In genomic region chr11:57529012-57529411, GRCh38 we compare ENCODE assay signal across 18 cellular contexts. TPM values are rescaled to one million over a fixed set of nuclear protein-coding genes. Genes with fewer than 3 reads are reported as not detected.
DNase-seq lines count a peak whose midpoint lies in the region; ATAC-seq and TF ChIP-seq lines count a peak whose summit lies in the region.
"Had no signal": no experiment of that assay in that cellular context is flagged by ENCODE, and none has a peak within 500 bp of the region (broad histone marks: within the 10 kb centered on the region; RNA-seq: fewer than 3 reads in every experiment).

No MANE protein-coding gene starts in this region.

- peaks cover 23% of the 10 kb centered on the region for H3K36me3 Mint-ChIP-seq in activated CD4-positive, alpha-beta T cell treated with anti-CD3 and anti-CD28 coated beads, Interleukin-2, amount 10 ng/mL, durations not matched to agents 7 days and 5 days (ENCODE audit: low read depth)
- H3K36me3 Mint-ChIP-seq in H9 (ENCODE audit: insufficient read depth in 1 of 3, low read depth in 3 of 3) = peaks cover 8 to 16% (median 16%) of the 10 kb centered on the region in 3 experiments
- H3K36me3 Mint-ChIP-seq in activated T-helper 1 cell treated with anti-CD3 and anti-CD28 coated beads, Interleukin-12 subunit alpha, Interleukin-12 subunit beta, Interleukin-2, Interleukin-4 antibody, amounts not matched to agents 30 ng/mL and 10 ng/mL and 1 ng/mL, durations not matched to agents 14 hours and 24 hours and 36 hours (ENCODE audit: low read depth) = peaks cover 21% of the 10 kb centered on the region
- H3K36me3 Mint-ChIP-seq in natural killer cell treated with Interleukin-12 subunit alpha and Interleukin-12 subunit beta and Interleukin-15 and Interleukin-18, amount 100 ng/mL, for 72 hours = peaks cover 12% of the 10 kb centered on the region

- no peak overlapping the region for H3K14ac ChIP-seq in H9 (ENCODE audit: insufficient read depth, low read length)

- H2BK120ac ChIP-seq in H9 (ENCODE audit: low read depth, low read length, poor library complexity, severe bottlenecking) = no peak overlapping the region

- no peak overlapping the region for H2AK5ac ChIP-seq in H9 (ENCODE audit: insufficient read length, low read length)

- POLR2A ChIA-PET in activated CD4-positive, alpha-beta T cell treated with anti-CD3 and anti-CD28 coated beads, Interleukin-2, amount 10 ng/mL, durations not matched to agents 7 days and 5 days (lab: Charles Lee) = no interaction called here

- H3K4me1 Mint-ChIP-seq in activated CD4-positive, alpha-beta T cell treated with anti-CD3 and anti-CD28 coated beads, Interleukin-2, amount 10 ng/mL, durations not matched to agents 7 days and 5 days = peaks cover 47% of the 10 kb centered on the region
- peaks cover 16 to 19% of the 10 kb centered on the region in 2 experiments for H3K4me1 Mint-ChIP-seq in H9
- peaks cover 32% of the 10 kb centered on the region for H3K4me1 Mint-ChIP-seq in activated T-helper 1 cell treated with anti-CD3 and anti-CD28 coated beads, Interleukin-12 subunit alpha, Interleukin-12 subunit beta, Interleukin-2, Interleukin-4 antibody, amounts not matched to agents 30 ng/mL and 10 ng/mL and 1 ng/mL, durations not matched to agents 14 hours and 24 hours and 36 hours (ENCODE audit: low read depth)
- peaks cover 22 to 29% of the 10 kb centered on the region in 2 donors for H3K4me1 Mint-ChIP-seq in natural killer cell treated with Interleukin-12 subunit alpha and Interleukin-12 subunit beta and Interleukin-15 and Interleukin-18, amount 100 ng/mL, for 72 hours (ENCODE audit: low read depth in 2 of 2)

- TF ChIP-seq CTCF in H9 (conservative IDR thresholded peaks at IDR 0.05) = no peak

- H3K18ac ChIP-seq in H9 (ENCODE audit: insufficient read length, low read depth, low read length) = no peak overlapping the region

- H3K23ac ChIP-seq in H9 (ENCODE audit: insufficient read length, low read depth, low read length) = no peak overlapping the region

- no peaks in the 10 kb centered on the region for H3K27me3 Mint-ChIP-seq in activated CD4-positive, alpha-beta T cell treated with anti-CD3 and anti-CD28 coated beads, Interleukin-2, amount 10 ng/mL, durations not matched to agents 7 days and 5 days
- peaks cover 5% of the 10 kb centered on the region for H3K27me3 Mint-ChIP-seq in H9 (ENCODE audit: low read depth)
- no peaks in the 10 kb centered on the region for H3K27me3 Mint-ChIP-seq in activated T-helper 1 cell treated with anti-CD3 and anti-CD28 coated beads, Interleukin-12 subunit alpha, Interleukin-12 subunit beta, Interleukin-2, Interleukin-4 antibody, amounts not matched to agents 30 ng/mL and 10 ng/mL and 1 ng/mL, durations not matched to agents 14 hours and 24 hours and 36 hours (ENCODE audit: insufficient read depth)
- H3K27me3 Mint-ChIP-seq in natural killer cell treated with Interleukin-12 subunit alpha and Interleukin-12 subunit beta and Interleukin-15 and Interleukin-18, amount 100 ng/mL, for 72 hours = no peaks in the 10 kb centered on the region
- H3K27me3 Mint-ChIP-seq: effector memory CD8-positive, alpha-beta T cell; IgD-negative memory B cell; stimulated activated memory B cell treated with anti-CD40 and anti-IgM and Interleukin-4, amounts not matched to agents 10 μg/mL and 1 μg/mL and 100 μg/mL, for 72 hours had no signal

- H3K23me2 ChIP-seq in H9 (ENCODE audit: insufficient read length, low read depth, low read length, poor library complexity, severe bottlenecking) = peaks cover 10% of the 10 kb centered on the region

- no peak overlapping the region for H2BK20ac ChIP-seq in H9 (ENCODE audit: low read depth, low read length, poor library complexity, severe bottlenecking)

- CTCF ChIA-PET in activated CD4-positive, alpha-beta T cell treated with anti-CD3 and anti-CD28 coated beads, Interleukin-2, amount 10 ng/mL, durations not matched to agents 7 days and 5 days (lab: Charles Lee) = interaction anchor here (1.0 to 6.2 kb wide), 4 partner anchors 35 to 210 kb away, joined by 3 to 50 read pairs (median 19); partner anchors contain the start of gene RTN4RL2

- no peak overlapping the region for H2BK15ac ChIP-seq in H9 (ENCODE audit: low read depth, low read length)

- ATAC-seq in natural killer cell treated with Interleukin-12 subunit alpha and Interleukin-12 subunit beta and Interleukin-15 and Interleukin-18, amount 100 ng/mL, for 72 hours = no peak
- ATAC-seq in HG02678 (IDR thresholded peaks at IDR 0.05; ENCODE audit: unreplicated experiment) = no peak
- ATAC-seq: effector memory CD8-positive, alpha-beta T cell; pancreas; stimulated activated memory B cell treated with anti-CD40 and anti-IgM and Interleukin-4, amounts not matched to agents 10 μg/mL and 1 μg/mL and 100 μg/mL, for 72 hours had no signal

- H3K27ac Mint-ChIP-seq in activated CD4-positive, alpha-beta T cell treated with anti-CD3 and anti-CD28 coated beads, Interleukin-2, amount 10 ng/mL, durations not matched to agents 7 days and 5 days = no peak overlapping the region
- H3K27ac Mint-ChIP-seq in H9 = no peak overlapping the region
- no peak overlapping the region for H3K27ac Mint-ChIP-seq in activated T-helper 1 cell treated with anti-CD3 and anti-CD28 coated beads, Interleukin-12 subunit alpha, Interleukin-12 subunit beta, Interleukin-2, Interleukin-4 antibody, amounts not matched to agents 30 ng/mL and 10 ng/mL and 1 ng/mL, durations not matched to agents 14 hours and 24 hours and 36 hours
- peak overlapping the region in 1 of 2 donors; percentile 88 for H3K27ac Mint-ChIP-seq in natural killer cell treated with Interleukin-12 subunit alpha and Interleukin-12 subunit beta and Interleukin-15 and Interleukin-18, amount 100 ng/mL, for 72 hours

- H3K79me1 ChIP-seq in H9 (ENCODE audit: insufficient read depth, low read depth, low read length, poor library complexity, severe bottlenecking) = no peaks in the 10 kb centered on the region

- H2BK12ac ChIP-seq in H9 (ENCODE audit: insufficient read length, low read depth, low read length) = no peak overlapping the region

- no peak overlapping the region for H3K56ac ChIP-seq in H9 (ENCODE audit: insufficient read length, low read depth, low read length)

- no peak overlapping the region for H3T11ph ChIP-seq in H9 (ENCODE audit: low read length)

- H3K9ac ChIP-seq in H9 (ENCODE audit: extremely low read depth, insufficient read length, low read length) = no peak overlapping the region

- no peak overlapping the region for H4K8ac ChIP-seq in H9 (replicated peaks; ENCODE audit: insufficient read length, low read depth, low read length)

- H4K5ac ChIP-seq in H9 (ENCODE audit: insufficient read length, low read depth, low read length) = no peak overlapping the region

- no peaks in the 10 kb centered on the region for H3K27me3 ChIP-seq in H9 (ENCODE audit: insufficient read depth, low read length)
- H3K27me3 ChIP-seq: pancreas had no signal

- no peaks in the 10 kb centered on the region for H3K9me3 Mint-ChIP-seq in activated CD4-positive, alpha-beta T cell treated with anti-CD3 and anti-CD28 coated beads, Interleukin-2, amount 10 ng/mL, durations not matched to agents 7 days and 5 days
- H3K9me3 Mint-ChIP-seq in H9 = no peaks in the 10 kb centered on the region; a peak in 1 of 5 replicates
- H3K9me3 Mint-ChIP-seq in activated T-helper 1 cell treated with anti-CD3 and anti-CD28 coated beads, Interleukin-12 subunit alpha, Interleukin-12 subunit beta, Interleukin-2, Interleukin-4 antibody, amounts not matched to agents 30 ng/mL and 10 ng/mL and 1 ng/mL, durations not matched to agents 14 hours and 24 hours and 36 hours = no peaks in the 10 kb centered on the region
- H3K9me3 Mint-ChIP-seq in natural killer cell treated with Interleukin-12 subunit alpha and Interleukin-12 subunit beta and Interleukin-15 and Interleukin-18, amount 100 ng/mL, for 72 hours = no peaks in the 10 kb centered on the region
- H3K9me3 Mint-ChIP-seq: effector memory CD8-positive, alpha-beta T cell; IgD-negative memory B cell; stimulated activated memory B cell treated with anti-CD40 and anti-IgM and Interleukin-4, amounts not matched to agents 10 μg/mL and 1 μg/mL and 100 μg/mL, for 72 hours had no signal

- H3K4me2 ChIP-seq in H9 (ENCODE audit: insufficient read depth, insufficient read length, low read length) = no peak overlapping the region

- H2AFZ ChIP-seq in H9 (ENCODE audit: low read length) = no peak overlapping the region

- no peak overlapping the region for H4K91ac ChIP-seq in H9 (ENCODE audit: insufficient read length, low read depth, low read length)

- no peak overlapping the region for H2BK5ac ChIP-seq in H9 (ENCODE audit: insufficient read length, low read length)

- H3K9me3 ChIP-seq in H9 (ENCODE audit: control insufficient read depth, low read depth, low read length) = no peaks in the 10 kb centered on the region
- H3K9me3 ChIP-seq: Caco-2, pancreas had no signal

- H3K79me2 ChIP-seq in H9 (ENCODE audit: insufficient read depth, low read length) = peaks cover 5% of the 10 kb centered on the region; the same call in 1 of the 2 replicates

- no peak for DNase-seq in activated CD4-positive, alpha-beta T cell treated with anti-CD3 and anti-CD28 coated beads, Interleukin-2, amount 10 ng/mL, durations not matched to agents 7 days and 5 days
- no peak for DNase-seq in activated CD4-positive, alpha-beta T cell treated with anti-CD3 and anti-CD28 coated beads, Interleukin-2, amount 50 U/mL, for 1 hour
- DNase-seq in H9 (no peak), superior temporal gyrus (ENCODE audit: extremely low spot score) (no peak), NCI-H345 treated with DMSO at 0.1 percent for 48 hours (lab: John Stamatoyannopoulos, UW; ENCODE audit: unreplicated experiment) (no peak)
- DNase-seq in activated T-helper 1 cell treated with anti-CD3 and anti-CD28 coated beads, Interleukin-12 subunit alpha, Interleukin-12 subunit beta, Interleukin-2, Interleukin-4 antibody, amounts not matched to agents 30 ng/mL and 10 ng/mL and 1 ng/mL, durations not matched to agents 14 hours and 24 hours and 36 hours (ENCODE audit: low spot score) = no peak
- DNase-seq in natural killer cell treated with Interleukin-12 subunit alpha and Interleukin-12 subunit beta and Interleukin-15 and Interleukin-18, amount 100 ng/mL, for 72 hours (ENCODE audit: low spot score) = no peak
- DNase-seq: ACHN; activated CD8-positive, alpha-beta memory T cell treated with anti-CD3 and anti-CD28 coated beads for 24 hours; Caco-2; central memory CD4-positive, alpha-beta T cell; effector memory CD8-positive, alpha-beta T cell; hypothalamus; NCI-H1417; pancreas had no signal

- H3K4ac ChIP-seq in H9 (ENCODE audit: low read depth, low read length) = no peak overlapping the region

- intact Hi-C loops in activated T-helper 1 cell treated with anti-CD3 and anti-CD28 coated beads, Interleukin-12 subunit alpha, Interleukin-12 subunit beta, Interleukin-2, Interleukin-4 antibody, amounts not matched to agents 30 ng/mL and 10 ng/mL and 1 ng/mL, durations not matched to agents 14 hours and 24 hours and 36 hours (cut with micrococcal nuclease) = no loop called here

- H3K27ac ChIP-seq in H9 (ENCODE audit: insufficient read length, low read depth, low read length) = no peak overlapping the region
- H3K27ac ChIP-seq: pancreas had no signal

- no peaks in the 10 kb centered on the region for H4K20me1 ChIP-seq in H9 (ENCODE audit: control insufficient read depth, insufficient read depth, insufficient read length)

- no peaks in the 10 kb centered on the region for H3K4me1 ChIP-seq in H9 (ENCODE audit: insufficient read depth, low read length)

- H3K4me3 Mint-ChIP-seq in activated CD4-positive, alpha-beta T cell treated with anti-CD3 and anti-CD28 coated beads, Interleukin-2, amount 10 ng/mL, durations not matched to agents 7 days and 5 days = peak overlapping the region; percentile 33
- peak overlapping the region; percentile 35 to 47; a peak in 4 of 5 replicates for H3K4me3 Mint-ChIP-seq in H9
- H3K4me3 Mint-ChIP-seq in activated T-helper 1 cell treated with anti-CD3 and anti-CD28 coated beads, Interleukin-12 subunit alpha, Interleukin-12 subunit beta, Interleukin-2, Interleukin-4 antibody, amounts not matched to agents 30 ng/mL and 10 ng/mL and 1 ng/mL, durations not matched to agents 14 hours and 24 hours and 36 hours = peak overlapping the region; percentile 48
- H3K4me3 Mint-ChIP-seq in natural killer cell treated with Interleukin-12 subunit alpha and Interleukin-12 subunit beta and Interleukin-15 and Interleukin-18, amount 100 ng/mL, for 72 hours = peak overlapping the region; percentile 98

RNA-seq across cellular contexts. Expression of gene TIMM10, which starts 1.5 kb away (rescaled TPM):
- total RNA-seq in activated CD4-positive, alpha-beta T cell treated with anti-CD3 and anti-CD28 coated beads, Interleukin-2, amount 10 ng/mL, durations not matched to agents 7 days and 5 days = 10 to 100 TPM; 87.3 to 97.7 TPM
- 126 and 130 TPM in 2 replicates for total RNA-seq in H9 (2021)
- 98.2 and 99.6 TPM in 2 replicates for total RNA-seq in activated T-helper 1 cell treated with anti-CD3 and anti-CD28 coated beads, Interleukin-12 subunit alpha, Interleukin-12 subunit beta, Interleukin-2, Interleukin-4 antibody, amounts not matched to agents 30 ng/mL and 10 ng/mL and 1 ng/mL, durations not matched to agents 14 hours and 24 hours and 36 hours
- total RNA-seq in natural killer cell treated with Interleukin-12 subunit alpha and Interleukin-12 subunit beta and Interleukin-15 and Interleukin-18, amount 100 ng/mL, for 72 hours = 100 to 1,000 TPM in 1 of 2 donors, 10 to 100 TPM in 1; 77.6 to 131 TPM

RNA-seq across cellular contexts. Expression of gene SMTNL1, which starts 8.4 kb away (rescaled TPM):
- not detected for total RNA-seq in activated CD4-positive, alpha-beta T cell treated with anti-CD3 and anti-CD28 coated beads, Interleukin-2, amount 10 ng/mL, durations not matched to agents 7 days and 5 days
- 0.18 TPM in 1 of 2 replicates, not detected in the other for total RNA-seq in H9 (2021)
- total RNA-seq in activated T-helper 1 cell treated with anti-CD3 and anti-CD28 coated beads, Interleukin-12 subunit alpha, Interleukin-12 subunit beta, Interleukin-2, Interleukin-4 antibody, amounts not matched to agents 30 ng/mL and 10 ng/mL and 1 ng/mL, durations not matched to agents 14 hours and 24 hours and 36 hours = not detected in 2 replicates
- total RNA-seq in natural killer cell treated with Interleukin-12 subunit alpha and Interleukin-12 subunit beta and Interleukin-15 and Interleukin-18, amount 100 ng/mL, for 72 hours = not detected
- total RNA-seq: pancreas had no signal

RNA-seq across cellular contexts. Expression of gene SLC43A1, which starts 13.5 kb away (rescaled TPM):
- total RNA-seq in activated CD4-positive, alpha-beta T cell treated with anti-CD3 and anti-CD28 coated beads, Interleukin-2, amount 10 ng/mL, durations not matched to agents 7 days and 5 days = 10 to 100 TPM; 22.9 to 23.4 TPM
- 16.3 and 17.0 TPM in 2 replicates for total RNA-seq in H9 (2021)
- total RNA-seq in activated T-helper 1 cell treated with anti-CD3 and anti-CD28 coated beads, Interleukin-12 subunit alpha, Interleukin-12 subunit beta, Interleukin-2, Interleukin-4 antibody, amounts not matched to agents 30 ng/mL and 10 ng/mL and 1 ng/mL, durations not matched to agents 14 hours and 24 hours and 36 hours = 29.1 and 30.3 TPM in 2 replicates
- 10 to 100 TPM in 1 of 2 donors, 1 to 10 TPM in 1; 4.2 to 16.5 TPM for total RNA-seq in natural killer cell treated with Interleukin-12 subunit alpha and Interleukin-12 subunit beta and Interleukin-15 and Interleukin-18, amount 100 ng/mL, for 72 hours

RNA-seq across cellular contexts. Expression of gene UBE2L6, which starts 38.5 kb away (rescaled TPM):
- 100 to 1,000 TPM; 303 to 350 TPM for total RNA-seq in activated CD4-positive, alpha-beta T cell treated with anti-CD3 and anti-CD28 coated beads, Interleukin-2, amount 10 ng/mL, durations not matched to agents 7 days and 5 days
- total RNA-seq in H9 (2021) = 38.2 and 38.9 TPM in 2 replicates
- total RNA-seq in activated T-helper 1 cell treated with anti-CD3 and anti-CD28 coated beads, Interleukin-12 subunit alpha, Interleukin-12 subunit beta, Interleukin-2, Interleukin-4 antibody, amounts not matched to agents 30 ng/mL and 10 ng/mL and 1 ng/mL, durations not matched to agents 14 hours and 24 hours and 36 hours = 155 and 163 TPM in 2 replicates
- 100 to 1,000 TPM in 1 of 2 donors, 10 to 100 TPM in 1; 87.8 to 101 TPM for total RNA-seq in natural killer cell treated with Interleukin-12 subunit alpha and Interleukin-12 subunit beta and Interleukin-15 and Interleukin-18, amount 100 ng/mL, for 72 hours

Comparison
In these comparisons a context has a peak if more than half of its experiments do, and no peak if none do; other contexts are left out.
1. H3K4me3 Mint-ChIP-seq: peak in every context shown above with its lines; median percentile 98 in natural killer cell treated with Interleukin-12 subunit alpha and Interleukin-12 subunit beta and Interleukin-15 and Interleukin-18, amount 100 ng/mL, for 72 hours; 48 in activated T-helper 1 cell treated with anti-CD3 and anti-CD28 coated beads, Interleukin-12 subunit alpha, Interleukin-12 subunit beta, Interleukin-2, Interleukin-4 antibody, amounts not matched to agents 30 ng/mL and 10 ng/mL and 1 ng/mL, durations not matched to agents 14 hours and 24 hours and 36 hours; 41 in H9; 33 in activated CD4-positive, alpha-beta T cell treated with anti-CD3 and anti-CD28 coated beads, Interleukin-2, amount 10 ng/mL, durations not matched to agents 7 days and 5 days.